22 cellular contexts compared by ENCODE assay signal in the genomic region with DNA sequence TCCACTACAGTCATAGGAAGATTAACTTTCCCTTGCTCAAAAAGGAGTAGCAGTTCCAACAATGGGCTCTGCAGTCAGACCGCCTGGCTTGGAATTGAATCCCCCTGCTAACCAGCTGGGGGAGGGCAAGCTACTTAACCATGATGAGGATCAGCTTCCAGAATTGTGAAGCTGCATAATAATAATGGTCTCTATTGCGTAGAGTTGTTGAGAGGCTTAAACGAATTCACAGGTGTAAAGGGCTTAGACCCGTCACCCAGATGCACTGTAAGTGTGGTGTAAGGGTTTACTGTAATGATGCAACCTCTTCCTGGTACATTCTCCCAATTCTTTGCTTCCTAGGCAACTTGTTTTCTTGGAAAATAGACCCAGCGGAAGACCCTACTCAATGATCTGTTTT.
A peak's percentile ranks its signal among the peaks of the same experiment; 100 is the strongest.
DNase-seq lines count a peak whose midpoint lies in the region; ATAC-seq, FAIRE-seq and TF ChIP-seq lines count a peak whose summit lies in the region.
"Had no signal": no experiment of that assay in that cellular context is flagged by ENCODE, and none has a peak within 500 bp of the region (broad histone marks: within the 10 kb centered on the region; RNA-seq: fewer than 3 reads in every experiment).

No MANE protein-coding gene starts in this region.

- H4K8ac ChIP-seq in H1 (ENCODE audit: extremely low read depth, insufficient read depth, low read length) (no peak overlapping the region), mesendoderm (ENCODE audit: low read depth, low read length) (no peak overlapping the region)

- H3K9ac ChIP-seq in H1 (replicated peaks in 1 of 4; ENCODE audit: extremely low read depth in 1 of 4, low read depth in 3 of 4, low read length in 3 of 4): no peak overlapping the region
- no peak overlapping the region for H3K9ac ChIP-seq in mesendoderm (ENCODE audit: low read length)
- H3K9ac ChIP-seq: BLaER1 treated with 17β-estradiol and CSF1 and Interleukin-3, amounts not matched to agents 10 nM and 100 nM had no signal

- H2AK5ac ChIP-seq in H1 (ENCODE audit: low read depth, low read length) (no peak overlapping the region), mesendoderm (ENCODE audit: low read length) (no peak overlapping the region)

- peak overlapping the region; percentile 21; the same call in 1 of the 2 replicates for H2AFZ ChIP-seq in H1 (ENCODE audit: low read length)

- CTCF ChIA-PET in H1 (lab: Charles Lee; ENCODE audit: partially characterized antibody): interaction anchor here (0.8 kb wide), 1 partner anchor 25 kb away, joined by 3 read pairs; no protein-coding TSS in a partner anchor

- TF ChIP-seq POLR2A in H1 (IDR thresholded peaks at IDR 0.05; ENCODE audit: control extremely low read depth in 1 of 2, low read depth in 2 of 2, low read length in 2 of 2) (no peak), body of pancreas (IDR thresholded peaks at IDR 0.05) (no peak)

- TF ChIP-seq RAD21 in H1 (IDR thresholded peaks at IDR 0.05 in 1 of 2, conservative IDR thresholded peaks at IDR 0.05 in 1 of 2; ENCODE audit: low read depth in 2 of 2, low read length in 2 of 2): peak in 1 of 2 experiments; percentile 25; a peak in 1 of 4 replicates

- H3K4me2 ChIP-seq in H1 (ENCODE audit: insufficient read depth in 1 of 2, low read depth in 2 of 2, low read length in 2 of 2): peak overlapping the region in 1 of 2 experiments; percentile 27; a peak in 1 of 4 replicates
- H3K4me2 ChIP-seq in mesendoderm (ENCODE audit: low read length): no peak overlapping the region
- H3K4me2 ChIP-seq: BLaER1 treated with 17β-estradiol and CSF1 and Interleukin-3, amounts not matched to agents 10 nM and 100 nM had no signal

- H2BK15ac ChIP-seq in H1 (ENCODE audit: low read length) (no peak overlapping the region), mesendoderm (replicated peaks; ENCODE audit: low read depth) (no peak overlapping the region)

- POLR2A ChIA-PET in H1 (lab: Charles Lee; ENCODE audit: partially characterized antibody): interaction anchor here (1.2 kb wide), 1 partner anchor 10 kb away, joined by 3 read pairs; no protein-coding TSS in a partner anchor

- H4K91ac ChIP-seq in H1 (replicated peaks; ENCODE audit: insufficient read length, low read length): no peak overlapping the region

- no peak overlapping the region for H3K27ac ChIP-seq in H1 (ENCODE audit: low read depth, low read length)
- H3K27ac ChIP-seq in mesendoderm (ENCODE audit: low read depth, low read length): no peak overlapping the region
- H3K27ac ChIP-seq in body of pancreas: no peak overlapping the region
- H3K27ac ChIP-seq: BLaER1 treated with 17β-estradiol and CSF1 and Interleukin-3, amounts not matched to agents 10 nM and 100 nM had no signal

- peak; percentile 57 for FAIRE-seq in H1 (lab: Jason Lieb, UNC)
- FAIRE-seq: D721Med, RCC 7860 had no signal

- no peak overlapping the region for H2BK20ac ChIP-seq in H1 (ENCODE audit: low read length)

- H3K4ac ChIP-seq in H1 (replicated peaks; ENCODE audit: insufficient read length, low read depth, low read length): no peak overlapping the region
- no peak overlapping the region for H3K4ac ChIP-seq in mesendoderm (ENCODE audit: low read depth, low read length)

- no peaks in the 10 kb centered on the region for H3K79me1 ChIP-seq in H1 (ENCODE audit: low read depth, low read length)
- H3K79me1 ChIP-seq in mesendoderm (ENCODE audit: low read length): no peaks in the 10 kb centered on the region

- no peak overlapping the region for H3K14ac ChIP-seq in H1 (ENCODE audit: insufficient read length)

- H3K23me2 ChIP-seq in H1 (ENCODE audit: low read depth, low read length): no peaks in the 10 kb centered on the region

- no peaks in the 10 kb centered on the region for H3K36me3 ChIP-seq in H7 (replicated peaks; ENCODE audit: control insufficient read depth, insufficient read depth, low read length)
- no peaks in the 10 kb centered on the region for H3K36me3 ChIP-seq in H1 (ENCODE audit: control insufficient read depth in 2 of 4, insufficient read depth in 4 of 4, low read length in 3 of 4)
- no peaks in the 10 kb centered on the region for H3K36me3 ChIP-seq in mesendoderm (ENCODE audit: control insufficient read depth, insufficient read depth, low read length)
- no peaks in the 10 kb centered on the region for H3K36me3 ChIP-seq in body of pancreas (replicated peaks in 1 of 2; ENCODE audit: insufficient read depth in 1 of 2, low read depth in 2 of 2)

- H3K23ac ChIP-seq in H1 (ENCODE audit: insufficient read length) (no peak overlapping the region), mesendoderm (ENCODE audit: low read length) (no peak overlapping the region)

- H3K27me3 ChIP-seq in H7 (ENCODE audit: control insufficient read depth, insufficient read depth, low read length) (no peaks in the 10 kb centered on the region), H1 (replicated peaks in 1 of 4; ENCODE audit: control insufficient read depth in 3 of 4, extremely low read depth in 1 of 4, insufficient read depth in 3 of 4, low read length in 3 of 4) (no peaks in the 10 kb centered on the region), mesendoderm (ENCODE audit: insufficient read depth, low read length, poor library complexity) (no peaks in the 10 kb centered on the region), body of pancreas (no peaks in the 10 kb centered on the region)
- H3K27me3 ChIP-seq: BLaER1 treated with 17β-estradiol and CSF1 and Interleukin-3, amounts not matched to agents 10 nM and 100 nM had no signal

- H2BK5ac ChIP-seq in H1 (ENCODE audit: low read depth, low read length) (no peak overlapping the region), mesendoderm (ENCODE audit: low read length) (no peak overlapping the region)

- TF ChIP-seq CTCF in H1 (IDR thresholded peaks at IDR 0.05; ENCODE audit: control extremely low read depth in 1 of 3, insufficient read depth in 1 of 3, low read depth in 1 of 3, low read length in 3 of 3): peak in 1 of 3 experiments; percentile 2; a peak in 1 of 4 replicates
- no peak for TF ChIP-seq CTCF in body of pancreas (IDR thresholded peaks at IDR 0.05)

- H3K4me1 ChIP-seq in H1 (replicated peaks in 1 of 4; ENCODE audit: control insufficient read depth in 3 of 4, insufficient read depth in 4 of 4, low read length in 3 of 4) (peaks cover 5 to 24% (median 17%) of the 10 kb centered on the region in 4 experiments; a peak in 6 of 7 replicates), mesendoderm (ENCODE audit: control insufficient read depth, low read depth, low read length) (no peaks in the 10 kb centered on the region), body of pancreas (no peaks in the 10 kb centered on the region)

- H3K56ac ChIP-seq in H1 (replicated peaks; ENCODE audit: insufficient read length, low read depth, low read length) (no peak overlapping the region), mesendoderm (ENCODE audit: low read length) (no peak overlapping the region)

- intact Hi-C loops in posterior vena cava (cut with DNase I) (no loop called here), body of pancreas (cut with DNase I) (no loop called here)

- no peak overlapping the region for H2BK12ac ChIP-seq in H1 (ENCODE audit: low read depth, low read length)

- H4K20me1 ChIP-seq in H1 (replicated peaks in 1 of 2; ENCODE audit: control insufficient read depth in 1 of 2, insufficient read depth in 2 of 2, low read length in 2 of 2): no peaks in the 10 kb centered on the region
- H4K20me1 ChIP-seq: BLaER1 treated with 17β-estradiol and CSF1 and Interleukin-3, amounts not matched to agents 10 nM and 100 nM had no signal

- WGBS in H1 (ENCODE audit: extremely low coverage in 1 of 2, insufficient coverage in 1 of 2, insufficient read length in 1 of 2, insufficient replicate concordance in 2 of 2, low coverage in 1 of 2, low lambda C conversion rate in 2 of 2, missing lambda C conversion rate in 1 of 2), 2 experiments: 56% methylated on average over 5 of the region's 5 CpGs; no CpG with 5 or more reads in 1 of the 2 experiments
- WGBS in mesendoderm (ENCODE audit: extremely low coverage, insufficient coverage, low lambda C conversion rate): no CpG with 5 or more reads among the region's 5 CpGs
- WGBS in body of pancreas, 2 donors: 85 to 93% methylated on average over 5 of the region's 5 CpGs

- H3K9me3 ChIP-seq in H1 (ENCODE audit: insufficient read depth in 2 of 2, low read depth in 1 of 2, low read length in 1 of 2): no peaks in the 10 kb centered on the region
- H3K9me3 ChIP-seq in body of pancreas: no peaks in the 10 kb centered on the region

- H2BK120ac ChIP-seq in H1 (replicated peaks; ENCODE audit: low read depth, low read length): no peak overlapping the region
- H2BK120ac ChIP-seq in mesendoderm (ENCODE audit: low read depth, low read length): no peak overlapping the region

- no peak for ATAC-seq in GM21723 (IDR thresholded peaks at IDR 0.05; ENCODE audit: unreplicated experiment)
- ATAC-seq in body of pancreas: no peak
- ATAC-seq: CD8-positive, alpha-beta T cell; Right ventricle myocardium inferior had no signal

- H3K4me3 ChIP-seq in H7 (ENCODE audit: insufficient read depth, low read depth, low read length) (no peak overlapping the region), H1 (ENCODE audit: extremely low read depth in 1 of 4, insufficient read depth in 2 of 4, low read depth in 3 of 4, low read length in 4 of 4) (no peak overlapping the region), mesendoderm (ENCODE audit: low read length) (no peak overlapping the region), body of pancreas (no peak overlapping the region)
- H3K4me3 ChIP-seq: BLaER1 treated with 17β-estradiol and CSF1 and Interleukin-3, amounts not matched to agents 10 nM and 100 nM had no signal

- DNase-seq in H7 (peak; percentile 68), NCI-H524 treated with DMSO at 0.1 percent for 48 hours (lab: John Stamatoyannopoulos, UW) (peak; percentile 96), H1 (ENCODE audit: low read depth in 1 of 2, low spot score in 2 of 2) (no peak), mesendoderm (peak; percentile 67), hepatic stellate cell (ENCODE audit: low spot score) (no peak), posterior vena cava (ENCODE audit: low spot score) (no peak), body of pancreas (no peak)
- DNase-seq: CD8-positive, alpha-beta T cell; H9; MM.1S; NCI-H1092; NCI-H1436 treated with DMSO at 0.1 percent for 48 hours; NCI-H2029 treated with DMSO at 0.1 percent for 48 hours; NCI-H2227 treated with DMSO at 0.1 percent for 48 hours; NCI-H526; NK-92 treated with Interleukin-12 subunit alpha and Interleukin-12 subunit beta, amount 100 ng/mL, for 24 hours; SW 1271 had no signal

- H3K79me2 ChIP-seq in H1 (ENCODE audit: control insufficient read depth in 1 of 2, insufficient read depth in 2 of 2, low read length in 2 of 2) (no peaks in the 10 kb centered on the region), mesendoderm (ENCODE audit: control insufficient read depth, insufficient read depth, low read length) (no peaks in the 10 kb centered on the region)

- TF ChIP-seq EP300 in H1 (IDR thresholded peaks at IDR 0.05; ENCODE audit: borderline replicate concordance in 1 of 2, low read depth in 2 of 2, low read length in 2 of 2): no peak

- H3K18ac ChIP-seq in H1 (ENCODE audit: extremely low read depth, low read length): no peak overlapping the region
- no peak overlapping the region for H3K18ac ChIP-seq in mesendoderm (ENCODE audit: low read length)

- H4K5ac ChIP-seq in H1 (ENCODE audit: insufficient read length, low read depth, low read length) (no peak overlapping the region), mesendoderm (ENCODE audit: low read length) (no peak overlapping the region)

TF ChIP-seq in H1, 55 proteins besides CTCF, POLR2A, EP300 and RAD21 (continues in another document):
- TF ChIP-seq SIRT6 (IDR thresholded peaks at IDR 0.05; ENCODE audit: low read length): no peak

Comparison
In these comparisons a context has a peak if more than half of its experiments do, and no peak if none do; other contexts are left out.
1. DNase-seq: peak in H7 (single experiment), NCI-H524 treated with DMSO at 0.1 percent for 48 hours (single experiment) and mesendoderm (single experiment); none in H1 (0 of 2), hepatic stellate cell (single experiment), posterior vena cava (single experiment) and body of pancreas (0 of 4).